In the genomic region with DNA sequence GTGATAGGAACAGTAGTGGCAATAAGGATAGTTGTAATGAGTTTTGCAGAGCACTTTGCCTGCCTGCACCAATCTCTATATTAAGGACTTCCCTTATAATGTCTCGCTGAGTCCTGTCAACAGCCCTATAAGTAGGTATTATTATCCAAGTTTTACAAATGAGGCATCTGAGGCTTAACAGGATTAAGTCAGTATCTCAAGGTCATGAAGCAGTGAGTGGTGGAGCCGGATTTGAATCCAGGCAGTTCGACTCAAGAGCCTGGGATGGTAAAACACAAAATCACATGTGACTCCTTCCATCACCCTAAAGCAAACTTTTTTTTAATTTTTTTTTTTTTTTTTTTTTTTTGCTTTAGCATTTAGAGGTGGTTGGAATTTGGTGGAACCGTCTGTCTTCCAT, we compare ENCODE assay signal across 19 cellular contexts.
"Had no signal": no experiment of that assay in that cellular context is flagged by ENCODE, and none has a peak within 500 bp of the region (broad histone marks: within the 10 kb centered on the region; RNA-seq: fewer than 3 reads in every experiment).

No MANE protein-coding gene starts in this region.

- DNase-seq: dorsolateral prefrontal cortex; effector CD4-positive, alpha-beta T cell; foreskin fibroblast; gastrocnemius medialis; left ventricle myocardium superior; lower lobe of right lung; naive B cell; right cardiac atrium; sigmoid colon; stimulated activated CD4-positive, alpha-beta T cell treated with anti-CD3 and anti-CD28 coated beads, Interleukin-2, amount 100 ng/mL, for 24 hours; stimulated activated CD4-positive, alpha-beta T cell treated with anti-CD3 and anti-CD28 coated beads, Interleukin-4, amount 100 ng/mL, for 24 hours; stimulated activated naive CD4-positive, alpha-beta T cell treated with Interleukin-2 at 50 U/mL for 16 hours; stomach; thyroid gland; trophoblast cell had no signal

- H3K4me1 Mint-ChIP-seq: naive B cell; neural crest cell; stimulated activated effector memory CD8-positive, alpha-beta T cell treated with anti-CD3 and anti-CD28 coated beads, Interleukin-12 subunit alpha, Interleukin-12 subunit beta, amount 100 ng/mL, for 72 hours had no signal

- H3K27me3 ChIP-seq: dorsolateral prefrontal cortex, gastrocnemius medialis, sigmoid colon, stomach, thyroid gland had no signal

- H3K36me3 ChIP-seq: gastrocnemius medialis, prostate gland, sigmoid colon had no signal

- H3K4me1 ChIP-seq: gastrocnemius medialis, lower lobe of right lung, sigmoid colon, thyroid gland had no signal

- H3K27ac ChIP-seq: dorsolateral prefrontal cortex, gastrocnemius medialis, lower lobe of right lung, prostate gland, sigmoid colon, stomach, thyroid gland had no signal

- H3K4me3 Mint-ChIP-seq: naive B cell; natural killer cell treated with Interleukin-12 subunit alpha and Interleukin-12 subunit beta and Interleukin-15 and Interleukin-18, amount 100 ng/mL, for 72 hours; neural crest cell; stimulated activated effector memory CD8-positive, alpha-beta T cell treated with anti-CD3 and anti-CD28 coated beads, Interleukin-12 subunit alpha, Interleukin-12 subunit beta, amount 100 ng/mL, for 72 hours had no signal

- ATAC-seq: gastrocnemius medialis; left ventricle myocardium superior; natural killer cell treated with Interleukin-12 subunit alpha and Interleukin-12 subunit beta and Interleukin-15 and Interleukin-18, amount 100 ng/mL, for 72 hours; right cardiac atrium; stimulated activated effector memory CD8-positive, alpha-beta T cell treated with anti-CD3 and anti-CD28 coated beads, Interleukin-12 subunit alpha, Interleukin-12 subunit beta, amount 100 ng/mL, for 72 hours had no signal

- H3K4me3 ChIP-seq: dorsolateral prefrontal cortex, gastrocnemius medialis, lower lobe of right lung, prostate gland, sigmoid colon, stomach, thyroid gland had no signal

- H3K9me3 ChIP-seq: gastrocnemius medialis, lower lobe of right lung, prostate gland, sigmoid colon, stomach, thyroid gland had no signal

- H3K27me3 Mint-ChIP-seq: naive B cell; natural killer cell treated with Interleukin-12 subunit alpha and Interleukin-12 subunit beta and Interleukin-15 and Interleukin-18, amount 100 ng/mL, for 72 hours had no signal

- H3K27ac Mint-ChIP-seq: naive B cell; natural killer cell treated with Interleukin-12 subunit alpha and Interleukin-12 subunit beta and Interleukin-15 and Interleukin-18, amount 100 ng/mL, for 72 hours; stimulated activated effector memory CD8-positive, alpha-beta T cell treated with anti-CD3 and anti-CD28 coated beads, Interleukin-12 subunit alpha, Interleukin-12 subunit beta, amount 100 ng/mL, for 72 hours had no signal

- H3K9me3 Mint-ChIP-seq: natural killer cell treated with Interleukin-12 subunit alpha and Interleukin-12 subunit beta and Interleukin-15 and Interleukin-18, amount 100 ng/mL, for 72 hours; neural crest cell; stimulated activated effector memory CD8-positive, alpha-beta T cell treated with anti-CD3 and anti-CD28 coated beads, Interleukin-12 subunit alpha, Interleukin-12 subunit beta, amount 100 ng/mL, for 72 hours had no signal

- H3K36me3 Mint-ChIP-seq: naive B cell; natural killer cell treated with Interleukin-12 subunit alpha and Interleukin-12 subunit beta and Interleukin-15 and Interleukin-18, amount 100 ng/mL, for 72 hours; stimulated activated effector memory CD8-positive, alpha-beta T cell treated with anti-CD3 and anti-CD28 coated beads, Interleukin-12 subunit alpha, Interleukin-12 subunit beta, amount 100 ng/mL, for 72 hours had no signal
